12 cellular contexts compared by ENCODE assay signal in genomic region chr3:183551930-183552329, GRCh38. TPM values are rescaled to one million over a fixed set of nuclear protein-coding genes. Genes with fewer than 3 reads are reported as not detected.
DNase-seq lines count a peak whose midpoint lies in the region; ATAC-seq, FAIRE-seq and TF ChIP-seq lines count a peak whose summit lies in the region.
"Had no signal": no experiment of that assay in that cellular context is flagged by ENCODE, and none has a peak within 500 bp of the region (broad histone marks: within the 10 kb centered on the region; RNA-seq: fewer than 3 reads in every experiment).

No MANE protein-coding gene starts in this region.

- no peaks in the 10 kb centered on the region for H3K27me3 Mint-ChIP-seq in natural killer cell treated with Interleukin-12 subunit alpha and Interleukin-12 subunit beta and Interleukin-15 and Interleukin-18, amount 100 ng/mL, for 72 hours
- no peaks in the 10 kb centered on the region for H3K27me3 Mint-ChIP-seq in natural killer cell (ENCODE audit: low read depth in 2 of 2)
- H3K27me3 Mint-ChIP-seq in T-helper 17 cell: no peaks in the 10 kb centered on the region

- peaks cover 63 to 67% of the 10 kb centered on the region in 2 donors for H3K4me1 Mint-ChIP-seq in natural killer cell treated with Interleukin-12 subunit alpha and Interleukin-12 subunit beta and Interleukin-15 and Interleukin-18, amount 100 ng/mL, for 72 hours (ENCODE audit: low read depth in 2 of 2)
- H3K4me1 Mint-ChIP-seq in natural killer cell (peaks cover 53 to 57% of the 10 kb centered on the region in 2 donors), T-helper 17 cell (peaks cover 58% of the 10 kb centered on the region)

- peaks cover 0 to 2% of the 10 kb centered on the region in 2 experiments; a peak in 1 of 4 replicates for H3K27me3 ChIP-seq in GM12878 (replicated peaks in 1 of 2; ENCODE audit: control insufficient read depth in 2 of 2, insufficient read depth in 2 of 2, low read length in 1 of 2)
- H3K27me3 ChIP-seq in upper lobe of right lung: no peaks in the 10 kb centered on the region
- H3K27me3 ChIP-seq: uterus had no signal

- H4K20me1 ChIP-seq in GM12878 (ENCODE audit: control insufficient read depth, insufficient read depth): 0 out of 2 replicates have a peak, but pooled peaks cover 3% of the 10 kb centered on the region

- TF ChIP-seq EP300 in GM12878 (IDR thresholded peaks at IDR 0.05; ENCODE audit: borderline replicate concordance in 1 of 2, control insufficient read depth in 1 of 2, low read depth in 2 of 2, low read length in 2 of 2): no peak

- SMC1A ChIA-PET in GM12878 (lab: Charles Lee; ENCODE audit: uncharacterized antibody, unreplicated experiment): interaction anchor here (0.7 to 8.1 kb wide), 21 partner anchors 8 to 84 kb away, joined by 3 to 155 read pairs (median 9); partner anchors contain the start of gene KLHL24

- WGBS in GM12878 (ENCODE audit: insufficient coverage, insufficient replicate concordance, low lambda C conversion rate, missing lambda C conversion rate): 59% methylated on average over 6 of the region's 6 CpGs

- RAD21 ChIA-PET in GM12878 (lab: Charles Lee; ENCODE audit: unreplicated experiment): interaction anchor here (0.6 to 9.3 kb wide), 20 partner anchors 8 to 192 kb away, joined by 3 to 154 read pairs (median 8); partner anchors contain the start of gene YEATS2

- no peak for DNase-seq in natural killer cell treated with Interleukin-12 subunit alpha and Interleukin-12 subunit beta and Interleukin-15 and Interleukin-18, amount 100 ng/mL, for 72 hours (ENCODE audit: low spot score)
- DNase-seq in natural killer cell (no peak), T-helper 17 cell (no peak), GM12878 (ENCODE audit: low read depth, low spot score) (no peak), upper lobe of right lung (no peak), GM19238 (ENCODE audit: insufficient read length, low spot score) (no peak), SKM-1 treated with dmso at 0.1 percent for 144 hours (lab: John Stamatoyannopoulos, UW; ENCODE audit: unreplicated experiment) (no peak), hypothalamus (lab: John Stamatoyannopoulos, UW) (no peak)
- DNase-seq: NCI-H1694, uterus had no signal

- POLR2A ChIA-PET in GM12878 (lab: Charles Lee): interaction anchor here (0.7 to 8.9 kb wide), 19 partner anchors 8 to 146 kb away, joined by 3 to 172 read pairs (median 5); partner anchors contain the start of genes KLHL24 and YEATS2

- intact Hi-C loops in natural killer cell (cut with micrococcal nuclease): loop anchor here (10.0 kb wide), 1 partner anchor 267 kb away; no protein-coding TSS in a partner anchor
- intact Hi-C loops in GM12878 (cut with micrococcal nuclease; ENCODE audit: unreplicated experiment): loop anchor here (1.0 to 10.0 kb wide), 6 partner anchors 11 to 577 kb away; partner anchors contain the start of gene YEATS2
- intact Hi-C loops in upper lobe of right lung (cut with DNase I): no loop called here

- H3K79me2 ChIP-seq in GM12878 (ENCODE audit: control insufficient read depth, insufficient read depth, low read length): peaks cover 26% of the 10 kb centered on the region

- 0 out of 2 replicates have a peak overlapping the region, but pooled peaks have one; percentile 22 for H3K9ac ChIP-seq in GM12878 (ENCODE audit: control insufficient read depth, insufficient read depth, low read length)

- FAIRE-seq in GM12878 (lab: Jason Lieb, UNC): no peak
- FAIRE-seq: H1, islet of Langerhans had no signal

- H3K4me2 ChIP-seq in GM12878 (ENCODE audit: control insufficient read depth, insufficient read depth): no peak overlapping the region

- no TSS peak for BruUV-seq in GM12878 (replicated peaks; lab: Mats Ljungman, UMichigan)

- H2AFZ ChIP-seq in GM12878 (ENCODE audit: control insufficient read depth, low read depth, low read length): no peak overlapping the region

- H3K9me3 ChIP-seq in T-helper 17 cell (ENCODE audit: control insufficient read depth, low read length, poor library complexity, severe bottlenecking): no peaks in the 10 kb centered on the region
- H3K9me3 ChIP-seq in GM12878 (replicated peaks; ENCODE audit: control insufficient read depth, insufficient read depth, low read length): no peaks in the 10 kb centered on the region; the same call in 2 of the 3 replicates
- no peaks in the 10 kb centered on the region for H3K9me3 ChIP-seq in upper lobe of right lung
- H3K9me3 ChIP-seq: uterus had no signal

- in situ Hi-C loops in GM12878 (cut with MboI): no loop called here

- peak overlapping the region; percentile 51; the same call in 1 of the 2 replicates for H3K4me3 ChIP-seq in GM12878
- H3K4me3 ChIP-seq in upper lobe of right lung: peak overlapping the region; percentile 6
- H3K4me3 ChIP-seq: uterus had no signal

- peak overlapping the region; percentile 34 to 100 for H3K27ac Mint-ChIP-seq in natural killer cell treated with Interleukin-12 subunit alpha and Interleukin-12 subunit beta and Interleukin-15 and Interleukin-18, amount 100 ng/mL, for 72 hours
- H3K27ac Mint-ChIP-seq in natural killer cell (no peak overlapping the region), T-helper 17 cell (peak overlapping the region; percentile 100)

- peak overlapping the region; percentile 74 for H3K4me3 Mint-ChIP-seq in natural killer cell treated with Interleukin-12 subunit alpha and Interleukin-12 subunit beta and Interleukin-15 and Interleukin-18, amount 100 ng/mL, for 72 hours
- no peak overlapping the region for H3K4me3 Mint-ChIP-seq in natural killer cell
- peak overlapping the region; percentile 100 for H3K4me3 Mint-ChIP-seq in T-helper 17 cell

- H3K27ac ChIP-seq in GM12878 (ENCODE audit: control insufficient read depth, insufficient read depth) (no peak overlapping the region), upper lobe of right lung (no peak overlapping the region)
- H3K27ac ChIP-seq: uterus had no signal

- TF ChIP-seq POLR2A in GM12878 (IDR thresholded peaks at IDR 0.05; ENCODE audit: low read depth, low read length): no peak

- H3K9me3 Mint-ChIP-seq in natural killer cell treated with Interleukin-12 subunit alpha and Interleukin-12 subunit beta and Interleukin-15 and Interleukin-18, amount 100 ng/mL, for 72 hours: no peaks in the 10 kb centered on the region
- H3K9me3 Mint-ChIP-seq in natural killer cell: no peaks in the 10 kb centered on the region

- TF ChIP-seq RAD21 in GM12878 (IDR thresholded peaks at IDR 0.05; ENCODE audit: insufficient read depth, low read depth, low read length): peak; percentile 56

- H3K36me3 ChIP-seq in GM12878 (ENCODE audit: control insufficient read depth in 2 of 2, insufficient read depth in 2 of 2, low read length in 1 of 2) (no peaks in the 10 kb centered on the region), upper lobe of right lung (no peaks in the 10 kb centered on the region)
- H3K36me3 ChIP-seq: uterus had no signal

- ATAC-seq in natural killer cell treated with Interleukin-12 subunit alpha and Interleukin-12 subunit beta and Interleukin-15 and Interleukin-18, amount 100 ng/mL, for 72 hours: peak in 1 of 2 donors; percentile 37
- ATAC-seq in natural killer cell: no peak
- no peak for ATAC-seq in T-helper 17 cell
- peak; percentile 28 for ATAC-seq in GM12878
- no peak for ATAC-seq in upper lobe of right lung

- H3K36me3 Mint-ChIP-seq in natural killer cell treated with Interleukin-12 subunit alpha and Interleukin-12 subunit beta and Interleukin-15 and Interleukin-18, amount 100 ng/mL, for 72 hours: peaks cover 12% of the 10 kb centered on the region
- H3K36me3 Mint-ChIP-seq in natural killer cell (no peaks in the 10 kb centered on the region), T-helper 17 cell (ENCODE audit: low read depth) (peaks cover 15% of the 10 kb centered on the region)

- H3K4me1 ChIP-seq in GM12878 (ENCODE audit: control insufficient read depth, insufficient read depth, low read length): peaks cover 22% of the 10 kb centered on the region
- peaks cover 7% of the 10 kb centered on the region for H3K4me1 ChIP-seq in upper lobe of right lung
- H3K4me1 ChIP-seq: uterus had no signal

- CTCF ChIA-PET in GM12878 (lab: Yijun Ruan, JAX): interaction anchor here (0.8 to 4.2 kb wide), 20 partner anchors 8 to 214 kb away, joined by 3 to 37 read pairs (median 5); no protein-coding TSS in a partner anchor

- TF ChIP-seq CTCF in natural killer cell (IDR thresholded peaks at IDR 0.05) (no peak), GM12878 (IDR thresholded peaks at IDR 0.05 in 2 of 3, conservative IDR thresholded peaks at IDR 0.05 in 1 of 3; ENCODE audit: control insufficient read depth in 2 of 3, extremely low read depth in 1 of 3, insufficient read depth in 1 of 3, low read depth in 3 of 3, low read length in 3 of 3) (peak in 2 of 3 experiments; percentile 19 to 52; a peak in 2 of 6 replicates), upper lobe of right lung (IDR thresholded peaks at IDR 0.05) (no peak)

TF ChIP-seq in GM12878, 131 proteins besides CTCF, POLR2A, EP300 and RAD21 (continues in another document):
- TF ChIP-seq SIN3A (IDR thresholded peaks at IDR 0.05; ENCODE audit: low read depth, low read length) (no peak), POLR2AphosphoS2 (IDR thresholded peaks at IDR 0.05; ENCODE audit: low read depth, low read length) (0 out of 2 replicates have a peak, but pooled peaks have one; percentile 7), KDM1A (IDR thresholded peaks at IDR 0.05; ENCODE audit: borderline replicate concordance) (no peak), PML (IDR thresholded peaks at IDR 0.05; ENCODE audit: low read length) (0 out of 2 replicates have a peak, but pooled peaks have one; percentile 15)

RNA-seq across cellular contexts. Expression of gene KLHL6, which starts 3.6 kb away (rescaled TPM):
- 10 to 100 TPM; 16.9 to 19.3 TPM for total RNA-seq in natural killer cell treated with Interleukin-12 subunit alpha and Interleukin-12 subunit beta and Interleukin-15 and Interleukin-18, amount 100 ng/mL, for 72 hours
- total RNA-seq in natural killer cell (10 to 100 TPM; 10.9 to 17.3 (median 13.6) TPM), T-helper 17 cell (10 to 100 TPM; 29.3 to 35.7 TPM), GM12878 (2014; rRNA removed) (23.6 and 27.5 TPM in 2 replicates), GM12878 (2014; rRNA removed; fragmentation: Illumina TruSeq; extraction: Trizol) (26.8 and 28.0 TPM in 2 replicates), GM12878 (2021) (28.7 and 29.7 TPM in 2 replicates), upper lobe of right lung (24.7 TPM)
- total RNA-seq in GM12878 (2013; cell fraction: nucleolus; rRNA removed): 551 and 574 TPM in 2 replicates
- polyA plus RNA-seq in GM12878 (2011; ENCODE audit: low read depth): 7.9 TPM
- polyA plus RNA-seq in GM12878 (2011; rRNA removed) (91.8 and 99.8 TPM in 2 replicates), GM12878 (2014; fragmentation: Illumina TruSeq; extraction: Trizol) (26.5 and 30.0 TPM in 2 replicates), GM12878 (2014; fragmentation: Nextera tagmentation; extraction: Ambion mirVana) (1 to 10 TPM; 4.0 to 4.2 TPM), GM12878 (2014; rRNA removed) (23.0 and 25.2 TPM in 2 replicates), GM12878 (2016; fragmentation: Nextera tagmentation; extraction: Ambion mirVana) (10 to 100 TPM; 16.5 to 19.9 TPM)
- polyA plus RNA-seq in GM12878 (2011; cell fraction: cytosol; rRNA removed): 60.5 and 63.5 TPM in 2 replicates
- 139 and 178 TPM in 2 replicates for polyA plus RNA-seq in GM12878 (2011; cell fraction: nucleus; rRNA removed)
- polyA plus RNA-seq in GM12878 (2012): 12.3 and 19.6 TPM in 2 replicates
- 104 and 116 TPM in 2 replicates for polyA minus RNA-seq in GM12878 (2011; rRNA and poly(A)+ RNA removed)
- polyA minus RNA-seq in GM12878 (2011; cell fraction: cytosol; rRNA and poly(A)+ RNA removed): 29.4 and 31.6 TPM in 2 replicates
- polyA minus RNA-seq in GM12878 (2011; cell fraction: nucleus; rRNA and poly(A)+ RNA removed): 52.3 and 65.3 TPM in 2 replicates
- total RNA-seq: H1 had no signal

Comparison
In these comparisons a context has a peak if more than half of its experiments do, and no peak if none do; other contexts are left out.
1. H3K27ac Mint-ChIP-seq: peak in natural killer cell treated with Interleukin-12 subunit alpha and Interleukin-12 subunit beta and Interleukin-15 and Interleukin-18, amount 100 ng/mL, for 72 hours (2 of 2) and T-helper 17 cell (single experiment); none in natural killer cell (0 of 2).
2. CTCF ChIP-seq: peak in GM12878 (2 of 3); none in natural killer cell (single experiment) and upper lobe of right lung (single experiment).